In genomic region chr17:49111934-49112333, GRCh38 we compare ENCODE assay signal across 26 cellular contexts. TPM values are rescaled to one million over a fixed set of nuclear protein-coding genes. Genes with fewer than 3 reads are reported as not detected.
DNase-seq lines count a peak whose midpoint lies in the region; ATAC-seq, FAIRE-seq and TF ChIP-seq lines count a peak whose summit lies in the region.
"Had no signal": no experiment of that assay in that cellular context is flagged by ENCODE, and none has a peak within 500 bp of the region (broad histone marks: within the 10 kb centered on the region; RNA-seq: fewer than 3 reads in every experiment).

No MANE protein-coding gene starts in this region.

- DNase-seq in HPDE6-E6E7 (ENCODE audit: extremely low spot score) (peak; percentile 38), PC-3 (peak; percentile 63), bronchial epithelial cell (ENCODE audit: low read depth) (peak; percentile 81), kidney tubule cell (ENCODE audit: low spot score) (peak; percentile 58), NCI-H1105 (lab: John Stamatoyannopoulos, UW) (no peak), iPS-NIHi7 (ENCODE audit: extremely low spot score) (no peak)
- DNase-seq in activated CD4-positive, alpha-beta T cell treated with anti-CD3 and anti-CD28 coated beads, Interleukin-2, amount 10 ng/mL, durations not matched to agents 7 days and 5 days, result no peak
- DNase-seq: C1 segment of cervical spinal cord; CD4-positive, alpha-beta memory T cell; COR-L47; HCEC 1CT; KG1; NCI-H1092 treated with DMSO at 0.1 percent for 48 hours; NCI-H1436 treated with DMSO at 0.1 percent for 48 hours; NCI-H187 treated with DMSO at 0.1 percent for 48 hours; NCI-H2171 treated with DMSO at 0.1 percent for 48 hours; NCI-H524; NCI-H774; Peyer's patch; SIG-M5 had no signal

- H3K79me2 ChIP-seq in PC-3 (ENCODE audit: low read length), result no peaks in the 10 kb centered on the region

- peaks cover 34% of the 10 kb centered on the region for H3K27me3 Mint-ChIP-seq in activated CD4-positive, alpha-beta T cell treated with anti-CD3 and anti-CD28 coated beads, Interleukin-2, amount 10 ng/mL, durations not matched to agents 7 days and 5 days

- H3K9me3 Mint-ChIP-seq in activated CD4-positive, alpha-beta T cell treated with anti-CD3 and anti-CD28 coated beads, Interleukin-2, amount 10 ng/mL, durations not matched to agents 7 days and 5 days, result no peaks in the 10 kb centered on the region

- peak overlapping the region; percentile 12; the same call in 1 of the 2 replicates for H3K4me2 ChIP-seq in PC-3 (ENCODE audit: low read length)

- H3K4me1 Mint-ChIP-seq in activated CD4-positive, alpha-beta T cell treated with anti-CD3 and anti-CD28 coated beads, Interleukin-2, amount 10 ng/mL, durations not matched to agents 7 days and 5 days, result no peaks in the 10 kb centered on the region

- peak overlapping the region; percentile 35; the same call in 1 of the 2 replicates for H2AFZ ChIP-seq in PC-3 (ENCODE audit: low read length)

- peak; percentile 32 for FAIRE-seq in bronchial epithelial cell (lab: Jason Lieb, UNC)
- FAIRE-seq: G401.6, H1 had no signal

- H3F3A ChIP-seq in PC-3 (ENCODE audit: low read length, unreplicated experiment), result no peaks in the 10 kb centered on the region

- H3K27ac ChIP-seq in PC-3 (ENCODE audit: low read length), result no peak overlapping the region
- H3K27ac ChIP-seq: Peyer's patch, SK-N-MC had no signal

- CTCF ChIA-PET in PC-3 (lab: Charles Lee), result interaction anchor here (0.6 kb wide), 1 partner anchor 394 kb away, joined by 8 read pairs; no protein-coding TSS in a partner anchor
- CTCF ChIA-PET in activated CD4-positive, alpha-beta T cell treated with anti-CD3 and anti-CD28 coated beads, Interleukin-2, amount 10 ng/mL, durations not matched to agents 7 days and 5 days (lab: Charles Lee), result no interaction called here

- no peaks in the 10 kb centered on the region for H3K27me3 ChIP-seq in PC-3 (ENCODE audit: low read length)
- no peaks in the 10 kb centered on the region for H3K27me3 ChIP-seq in bronchial epithelial cell (ENCODE audit: control insufficient read depth, insufficient read depth, low read length)
- H3K27me3 ChIP-seq: Peyer's patch had no signal

- H3K4me3 ChIP-seq in PC-3 (ENCODE audit: low read length), result no peak overlapping the region
- H3K4me3 ChIP-seq in bronchial epithelial cell (ENCODE audit: low read depth, low read length), result no peak overlapping the region
- H3K4me3 ChIP-seq: Peyer's patch, SK-N-MC had no signal

- BruUV-seq in PC-3 (replicated peaks; lab: Mats Ljungman, UMichigan), result no TSS peak

- POLR2A ChIA-PET in PC-3 (lab: Charles Lee; ENCODE audit: unreplicated experiment), result no interaction called here
- POLR2A ChIA-PET in activated CD4-positive, alpha-beta T cell treated with anti-CD3 and anti-CD28 coated beads, Interleukin-2, amount 10 ng/mL, durations not matched to agents 7 days and 5 days (lab: Charles Lee), result no interaction called here

- H3K36me3 ChIP-seq in PC-3 (ENCODE audit: low read depth, low read length) (no peaks in the 10 kb centered on the region), bronchial epithelial cell (ENCODE audit: control insufficient read depth, insufficient read depth, low read length) (no peaks in the 10 kb centered on the region)
- H3K36me3 ChIP-seq: Peyer's patch had no signal

- no peak overlapping the region for H3K27ac Mint-ChIP-seq in activated CD4-positive, alpha-beta T cell treated with anti-CD3 and anti-CD28 coated beads, Interleukin-2, amount 10 ng/mL, durations not matched to agents 7 days and 5 days
- H3K27ac Mint-ChIP-seq: CD4-positive, alpha-beta memory T cell had no signal

- H3K9ac ChIP-seq in PC-3 (ENCODE audit: low read length), result no peak overlapping the region

- no peaks in the 10 kb centered on the region for H3K9me3 ChIP-seq in PC-3 (ENCODE audit: low read length)
- H3K9me3 ChIP-seq: Peyer's patch had no signal

- H4K20me1 ChIP-seq in PC-3 (ENCODE audit: low read length), result no peaks in the 10 kb centered on the region

- ATAC-seq in PC-3 (peak; percentile 58; the same call in 1 of the 2 replicates), HG02981 (IDR thresholded peaks at IDR 0.05; ENCODE audit: unreplicated experiment) (no peak)

- H3K9me2 ChIP-seq in PC-3 (replicated peaks; ENCODE audit: low read length), result no peaks in the 10 kb centered on the region

- H3K4me1 ChIP-seq in PC-3 (ENCODE audit: insufficient read depth, low read length), result peaks cover 27% of the 10 kb centered on the region
- H3K4me1 ChIP-seq: Peyer's patch had no signal

- H3K36me3 Mint-ChIP-seq in activated CD4-positive, alpha-beta T cell treated with anti-CD3 and anti-CD28 coated beads, Interleukin-2, amount 10 ng/mL, durations not matched to agents 7 days and 5 days (ENCODE audit: low read depth), result no peaks in the 10 kb centered on the region
- H3K36me3 Mint-ChIP-seq: CD4-positive, alpha-beta memory T cell had no signal

- no peak for TF ChIP-seq CTCF in PC-3 (conservative IDR thresholded peaks at IDR 0.05; ENCODE audit: low read depth, low read length)
- no peak for TF ChIP-seq CTCF in bronchial epithelial cell (IDR thresholded peaks at IDR 0.05; ENCODE audit: insufficient read depth, low read length, severe bottlenecking)

- intact Hi-C loops in PC-3 (cut with micrococcal nuclease), result no loop called here

- H3K4me3 Mint-ChIP-seq in activated CD4-positive, alpha-beta T cell treated with anti-CD3 and anti-CD28 coated beads, Interleukin-2, amount 10 ng/mL, durations not matched to agents 7 days and 5 days, result no peak overlapping the region
- H3K4me3 Mint-ChIP-seq: CD4-positive, alpha-beta memory T cell had no signal

RNA-seq across cellular contexts. Expression of gene B4GALNT2, which starts 20.6 kb away (rescaled TPM):
- total RNA-seq in PC-3 (2014; rRNA removed), result 0.06 and 0.29 TPM in 2 replicates
- 4.2 and 7.2 TPM in 2 replicates for total RNA-seq in bronchial epithelial cell
- not detected for total RNA-seq in activated CD4-positive, alpha-beta T cell treated with anti-CD3 and anti-CD28 coated beads, Interleukin-2, amount 10 ng/mL, durations not matched to agents 7 days and 5 days
- total RNA-seq: A673, H1, HT1080 had no signal

Comparison
In these comparisons a context has a peak if more than half of its experiments do, and no peak if none do; other contexts are left out.
1. DNase-seq: peak in HPDE6-E6E7 (single experiment), PC-3 (single experiment), bronchial epithelial cell (single experiment) and kidney tubule cell (single experiment); none in NCI-H1105 (single experiment), activated CD4-positive, alpha-beta T cell treated with anti-CD3 and anti-CD28 coated beads, Interleukin-2, amount 10 ng/mL, durations not matched to agents 7 days and 5 days (single experiment) and iPS-NIHi7 (single experiment).